In genomic region chr20:51536116-51537069, GRCh38 we compare ENCODE assay signal across 12 cellular contexts. TPM values are rescaled to one million over a fixed set of nuclear protein-coding genes. Genes with fewer than 3 reads are reported as not detected.
A peak's percentile ranks its signal among the peaks of the same experiment; 100 is the strongest.
DNase-seq lines count a peak whose midpoint lies in the region; ATAC-seq, FAIRE-seq and TF ChIP-seq lines count a peak whose summit lies in the region.
"Had no signal": no experiment of that assay in that cellular context is flagged by ENCODE, and none has a peak within 500 bp of the region (broad histone marks: within the 10 kb centered on the region; RNA-seq: fewer than 3 reads in every experiment).

No MANE protein-coding gene starts in this region.

- POLR2A ChIA-PET in CD4-positive, alpha-beta memory T cell (lab: Charles Lee; ENCODE audit: partially characterized antibody): interaction anchor here (0.6 to 1.3 kb wide), 7 partner anchors 8 to 140 kb away, joined by 3 to 6 read pairs (median 3); no protein-coding TSS in a partner anchor
- POLR2A ChIA-PET in IMR-90 (lab: Charles Lee; ENCODE audit: unreplicated experiment): no interaction called here

- H4K20me1 ChIP-seq in IMR-90 (ENCODE audit: insufficient read depth, low read length) (peaks cover 3% of the 10 kb centered on the region; the same call in 1 of the 2 replicates), OCI-LY1 (ENCODE audit: insufficient read depth, low read length) (no peaks in the 10 kb centered on the region)

- no peak overlapping the region for H3K18ac ChIP-seq in IMR-90 (ENCODE audit: low read depth, low read length)

- in situ Hi-C loops in IMR-90 (cut with MboI; ENCODE audit: low sequenced_read_pairs): no loop called here

- peak overlapping the region; percentile 58; the same call in 1 of the 2 replicates for H3K4ac ChIP-seq in IMR-90 (ENCODE audit: low read depth, low read length)

- CTCF ChIA-PET in CD4-positive, alpha-beta memory T cell (lab: Charles Lee; ENCODE audit: partially characterized antibody): interaction anchor here (0.7 to 1.4 kb wide), 4 partner anchors 10 to 150 kb away, joined by 3 to 6 read pairs (median 3); no protein-coding TSS in a partner anchor
- CTCF ChIA-PET in IMR-90 (lab: Yijun Ruan, JAX): no interaction called here

- dilution Hi-C loops in IMR-90 (cut with HindIII; ENCODE audit: low sequenced_read_pairs, unreplicated experiment): no loop called here

- DNase-seq in CD4-positive, alpha-beta memory T cell: no peak
- DNase-seq in IMR-90: no peak
- DNase-seq in small intestine: no peak
- DNase-seq in endodermal cell: no peak
- no peak for DNase-seq in stimulated activated naive CD4-positive, alpha-beta T cell treated with Interleukin-2 at 50 U/mL for 16 hours (lab: John Stamatoyannopoulos, UW)
- DNase-seq: adrenal gland, mucosa of descending colon had no signal

- TF ChIP-seq RAD21 in IMR-90 (IDR thresholded peaks at IDR 0.05; ENCODE audit: low read length): no peak

- H3K79me1 ChIP-seq in IMR-90 (ENCODE audit: low read depth in 1 of 2, low read length in 2 of 2): peaks cover 0 to 9% of the 10 kb centered on the region in 2 experiments; a peak in 1 of 4 replicates

- no peaks in the 10 kb centered on the region for H3K9me3 ChIP-seq in CD4-positive, alpha-beta memory T cell (ENCODE audit: control insufficient read depth in 1 of 2, low read length in 2 of 2)
- peaks cover 5% of the 10 kb centered on the region; the same call in 1 of the 2 replicates for H3K9me3 ChIP-seq in IMR-90 (ENCODE audit: control insufficient read depth, insufficient read depth, low read length)
- H3K9me3 ChIP-seq in OCI-LY1 (ENCODE audit: low read length): no peaks in the 10 kb centered on the region
- H3K9me3 ChIP-seq in small intestine (ENCODE audit: control insufficient read depth, low read depth): no peaks in the 10 kb centered on the region
- no peaks in the 10 kb centered on the region for H3K9me3 ChIP-seq in endodermal cell (ENCODE audit: control insufficient read depth, low read length)
- H3K9me3 ChIP-seq: adrenal gland, mucosa of descending colon had no signal

- H4K91ac ChIP-seq in IMR-90 (ENCODE audit: insufficient read depth, low read depth, low read length): no peak overlapping the region

- H3K23ac ChIP-seq in IMR-90 (ENCODE audit: low read depth, low read length): no peak overlapping the region

- peak overlapping the region; percentile 68; the same call in 1 of the 2 replicates for H2BK20ac ChIP-seq in IMR-90 (ENCODE audit: low read depth, low read length)

- H3K36me3 Mint-ChIP-seq in CD4-positive, alpha-beta memory T cell: peaks cover 33 to 60% of the 10 kb centered on the region in 2 donors
- peaks cover 25% of the 10 kb centered on the region for H3K36me3 Mint-ChIP-seq in dendritic cell treated with granulocyte-macrophage colony-stimulating factor and Interleukin-4, amounts not matched to agents 40 ng/mL and 50 ng/mL, for 4 days (ENCODE audit: low read depth)
- H3K36me3 Mint-ChIP-seq in endodermal cell (ENCODE audit: low read depth): no peaks in the 10 kb centered on the region

- H3K4me3 ChIP-seq in CD4-positive, alpha-beta memory T cell (ENCODE audit: low read length in 2 of 2): no peak overlapping the region
- no peak overlapping the region for H3K4me3 ChIP-seq in IMR-90 (ENCODE audit: insufficient read depth, low read depth, low read length)
- no peak overlapping the region for H3K4me3 ChIP-seq in OCI-LY1 (ENCODE audit: low read depth, low read length, poor library complexity, severe bottlenecking)
- H3K4me3 ChIP-seq in small intestine (ENCODE audit: low read depth in 1 of 2, low read length in 2 of 2): no peak overlapping the region
- H3K4me3 ChIP-seq in endodermal cell (ENCODE audit: low read length): no peak overlapping the region
- H3K4me3 ChIP-seq: adrenal gland, mucosa of descending colon had no signal

- TF ChIP-seq CTCF in IMR-90 (conservative IDR thresholded peaks at IDR 0.05; ENCODE audit: low read depth, low read length): no peak
- TF ChIP-seq CTCF in OCI-LY1 (IDR thresholded peaks at IDR 0.05; ENCODE audit: low read length): no peak
- no peak for TF ChIP-seq CTCF in endodermal cell (conservative IDR thresholded peaks at IDR 0.05)

- H3K79me2 ChIP-seq in OCI-LY1 (ENCODE audit: insufficient read depth, low read length): peaks cover 65% of the 10 kb centered on the region

- H2BK15ac ChIP-seq in IMR-90 (ENCODE audit: low read depth, low read length): 0 out of 3 replicates have a peak overlapping the region, but pooled peaks have one; percentile 53

- no peak overlapping the region for H2AK9ac ChIP-seq in IMR-90 (replicated peaks; ENCODE audit: low read depth, low read length, poor library complexity)

- no peaks in the 10 kb centered on the region for H3K27me3 Mint-ChIP-seq in CD4-positive, alpha-beta memory T cell
- H3K27me3 Mint-ChIP-seq in dendritic cell treated with granulocyte-macrophage colony-stimulating factor and Interleukin-4, amounts not matched to agents 40 ng/mL and 50 ng/mL, for 4 days: peaks cover 14% of the 10 kb centered on the region
- peaks cover 9% of the 10 kb centered on the region for H3K27me3 Mint-ChIP-seq in endodermal cell (ENCODE audit: insufficient read depth)

- H3K56ac ChIP-seq in IMR-90 (ENCODE audit: extremely low read depth, insufficient read depth, low read length): no peak overlapping the region

- no peak overlapping the region for H4K5ac ChIP-seq in IMR-90 (ENCODE audit: low read depth, low read length)

- intact Hi-C loops in CD4-positive, alpha-beta memory T cell (cut with micrococcal nuclease): no loop called here
- intact Hi-C loops in IMR-90 (cut with micrococcal nuclease): no loop called here
- intact Hi-C loops in dendritic cell treated with granulocyte-macrophage colony-stimulating factor and Interleukin-4, amounts not matched to agents 40 ng/mL and 50 ng/mL, for 4 days (cut with micrococcal nuclease): no loop called here

- peaks cover 8% of the 10 kb centered on the region for H3K9me1 ChIP-seq in IMR-90 (ENCODE audit: insufficient read depth, low read length)

- no peak for FAIRE-seq in small intestine (lab: Jason Lieb, UNC)
- FAIRE-seq: D721Med, endothelial cell of umbilical vein had no signal

- no CpG with 5 or more reads among the region's 6 CpGs for WGBS in IMR-90 (ENCODE audit: extremely low coverage in 2 of 2, insufficient read length in 1 of 2), 2 experiments
- 46 to 60% (median 54%) methylated on average over 6 of the region's 6 CpGs for WGBS in small intestine, 3 donors
- 86 to 89% methylated on average over 3 to 6 of the region's 6 CpGs for WGBS in endodermal cell (ENCODE audit: insufficient coverage in 1 of 2, insufficient read length in 1 of 2), 2 experiments

- H2BK5ac ChIP-seq in IMR-90 (ENCODE audit: low read depth, low read length, poor library complexity, severe bottlenecking): no peak overlapping the region

- H3K36me3 ChIP-seq in CD4-positive, alpha-beta memory T cell (ENCODE audit: insufficient read depth, low read length): peaks cover 6% of the 10 kb centered on the region
- H3K36me3 ChIP-seq in IMR-90 (ENCODE audit: control insufficient read depth, insufficient read depth, low read length) (no peaks in the 10 kb centered on the region), OCI-LY1 (ENCODE audit: insufficient read depth, low read length) (peaks cover 29% of the 10 kb centered on the region), small intestine (ENCODE audit: control insufficient read depth in 2 of 2, insufficient read depth in 2 of 2, low read length in 2 of 2) (no peaks in the 10 kb centered on the region), endodermal cell (ENCODE audit: control insufficient read depth, insufficient read depth, low read length) (no peaks in the 10 kb centered on the region)
- H3K36me3 ChIP-seq: adrenal gland had no signal

- H3K4me2 ChIP-seq in IMR-90 (ENCODE audit: low read depth, low read length) (no peak overlapping the region), OCI-LY1 (ENCODE audit: low read length) (peak overlapping the region; percentile 66)

- H3K9me3 Mint-ChIP-seq in CD4-positive, alpha-beta memory T cell: no peaks in the 10 kb centered on the region
- peaks cover 8% of the 10 kb centered on the region for H3K9me3 Mint-ChIP-seq in dendritic cell treated with granulocyte-macrophage colony-stimulating factor and Interleukin-4, amounts not matched to agents 40 ng/mL and 50 ng/mL, for 4 days
- peaks cover 9% of the 10 kb centered on the region for H3K9me3 Mint-ChIP-seq in endodermal cell

- H3F3A ChIP-seq in OCI-LY1 (ENCODE audit: insufficient read depth, low read length): no peaks in the 10 kb centered on the region

- H3K4me3 Mint-ChIP-seq in CD4-positive, alpha-beta memory T cell: peak overlapping the region; percentile 56 to 81 (median 64)
- no peak overlapping the region for H3K4me3 Mint-ChIP-seq in dendritic cell treated with granulocyte-macrophage colony-stimulating factor and Interleukin-4, amounts not matched to agents 40 ng/mL and 50 ng/mL, for 4 days
- no peak overlapping the region for H3K4me3 Mint-ChIP-seq in endodermal cell

- H3K9ac ChIP-seq in IMR-90 (ENCODE audit: low read depth, low read length): no peak overlapping the region
- peak overlapping the region; percentile 17; the same call in 1 of the 2 replicates for H3K9ac ChIP-seq in OCI-LY1 (ENCODE audit: low read length)
- H3K9ac ChIP-seq in endodermal cell (ENCODE audit: extremely low read depth, low read length, poor library complexity, severe bottlenecking): no peak overlapping the region

- H3K9me2 ChIP-seq in OCI-LY1 (ENCODE audit: low read depth, low read length): no peaks in the 10 kb centered on the region

- H3K27ac Mint-ChIP-seq in CD4-positive, alpha-beta memory T cell: peak overlapping the region; percentile 76 to 97 (median 87)
- H3K27ac Mint-ChIP-seq in dendritic cell treated with granulocyte-macrophage colony-stimulating factor and Interleukin-4, amounts not matched to agents 40 ng/mL and 50 ng/mL, for 4 days: peak overlapping the region; percentile 90
- no peak overlapping the region for H3K27ac Mint-ChIP-seq in endodermal cell

- no TSS peak for BruUV-seq in IMR-90 (replicated peaks; lab: Mats Ljungman, UMichigan)

- no peak for TF ChIP-seq POLR2A in IMR-90 (IDR thresholded peaks at IDR 0.05; ENCODE audit: low read depth, low read length)

- no peaks in the 10 kb centered on the region for H3K27me3 ChIP-seq in CD4-positive, alpha-beta memory T cell (ENCODE audit: insufficient read depth, low read length)
- H3K27me3 ChIP-seq in IMR-90 (ENCODE audit: control insufficient read depth, insufficient read depth, low read length): no peaks in the 10 kb centered on the region
- no peaks in the 10 kb centered on the region for H3K27me3 ChIP-seq in OCI-LY1 (ENCODE audit: insufficient read depth, low read length)
- H3K27me3 ChIP-seq in small intestine (ENCODE audit: control insufficient read depth in 2 of 2, insufficient read depth in 2 of 2, low read length in 2 of 2): no peaks in the 10 kb centered on the region
- H3K27me3 ChIP-seq in endodermal cell (ENCODE audit: control insufficient read depth, insufficient read depth, low read length, poor library complexity, severe bottlenecking): no peaks in the 10 kb centered on the region
- H3K27me3 ChIP-seq: adrenal gland had no signal

- H2AFZ ChIP-seq in IMR-90 (replicated peaks; ENCODE audit: low read length, poor library complexity) (peak overlapping the region; percentile 8), OCI-LY1 (ENCODE audit: low read length) (no peak overlapping the region)

- H4K8ac ChIP-seq in IMR-90 (ENCODE audit: low read depth in 2 of 2, low read length in 2 of 2): no peak overlapping the region

- no peak overlapping the region for H3K27ac ChIP-seq in CD4-positive, alpha-beta memory T cell (ENCODE audit: low read depth, low read length)
- H3K27ac ChIP-seq in IMR-90 (ENCODE audit: insufficient read depth, low read length): no peak overlapping the region
- peak overlapping the region; percentile 95 for H3K27ac ChIP-seq in OCI-LY1 (ENCODE audit: low read depth, low read length, poor library complexity, severe bottlenecking)
- no peak overlapping the region for H3K27ac ChIP-seq in small intestine (ENCODE audit: low read depth in 1 of 2, low read length in 1 of 2)
- no peak overlapping the region for H3K27ac ChIP-seq in endodermal cell (ENCODE audit: low read depth, low read length)

- no peak overlapping the region for H3K14ac ChIP-seq in IMR-90 (replicated peaks; ENCODE audit: low read depth, low read length)

- H2AK5ac ChIP-seq in IMR-90 (ENCODE audit: low read depth, low read length): peak overlapping the region; percentile 57; the same call in 1 of the 2 replicates

- H3K4me1 Mint-ChIP-seq in CD4-positive, alpha-beta memory T cell: peaks cover 75 to 100% (median 87%) of the 10 kb centered on the region in 4 donors
- H3K4me1 Mint-ChIP-seq in dendritic cell treated with granulocyte-macrophage colony-stimulating factor and Interleukin-4, amounts not matched to agents 40 ng/mL and 50 ng/mL, for 4 days (ENCODE audit: low read depth): peaks cover 81% of the 10 kb centered on the region
- peaks cover 7% of the 10 kb centered on the region for H3K4me1 Mint-ChIP-seq in endodermal cell

- ATAC-seq in IMR-90 (ENCODE audit: low read depth): no peak
- no peak for ATAC-seq in HG03378 (IDR thresholded peaks at IDR 0.05; ENCODE audit: unreplicated experiment)
- ATAC-seq: mucosa of descending colon had no signal

- H3K4me1 ChIP-seq in CD4-positive, alpha-beta memory T cell (ENCODE audit: insufficient read depth, low read length): peaks cover 92% of the 10 kb centered on the region
- peaks cover 14% of the 10 kb centered on the region for H3K4me1 ChIP-seq in IMR-90 (ENCODE audit: control insufficient read depth, insufficient read depth, low read length)
- H3K4me1 ChIP-seq in OCI-LY1 (ENCODE audit: insufficient read depth, low read length, severe bottlenecking): peaks cover 100% of the 10 kb centered on the region
- peaks cover 2 to 10% of the 10 kb centered on the region in 2 donors for H3K4me1 ChIP-seq in small intestine (ENCODE audit: control insufficient read depth in 2 of 2, insufficient read depth in 1 of 2, low read depth in 1 of 2, low read length in 1 of 2)
- H3K4me1 ChIP-seq in endodermal cell (ENCODE audit: control insufficient read depth, insufficient read depth, low read length): peaks cover 5% of the 10 kb centered on the region
- H3K4me1 ChIP-seq: adrenal gland had no signal

- H2BK120ac ChIP-seq in IMR-90 (ENCODE audit: low read depth, low read length): peak overlapping the region; percentile 37; the same call in 1 of the 2 replicates

RNA-seq across cellular contexts. Expression of gene NFATC2, which starts 6.1 kb away (rescaled TPM):
- total RNA-seq in CD4-positive, alpha-beta memory T cell: 10 to 100 TPM; 64.9 to 71.6 TPM
- polyA plus RNA-seq in CD4-positive, alpha-beta memory T cell: 10 to 100 TPM; 14.0 to 42.4 TPM
- total RNA-seq in IMR-90 (2012; rRNA removed) (0.18 and 0.28 TPM in 2 replicates), endodermal cell (1 to 10 TPM; 1.5 to 2.1 TPM)
- polyA plus RNA-seq in IMR-90 (2012; rRNA removed) (0.38 and 0.44 TPM in 2 replicates), small intestine (1 to 10 TPM; 3.1 to 6.7 (median 5.7) TPM)
- 0.16 and 0.22 TPM in 2 replicates for polyA plus RNA-seq in IMR-90 (2012; cell fraction: cytosol; rRNA removed)
- 0.70 and 0.74 TPM in 2 replicates for polyA plus RNA-seq in IMR-90 (2012; cell fraction: nucleus; rRNA removed; ENCODE audit: low replicate concordance)
- 1.2 TPM for polyA plus RNA-seq in endodermal cell (2013, experiment 1 of 2)
- polyA plus RNA-seq in endodermal cell (2013, experiment 2 of 2): 0.87 TPM

Comparison
In these comparisons a context has a peak if more than half of its experiments do, and no peak if none do; other contexts are left out.
1. H3K4me3 Mint-ChIP-seq: peak in CD4-positive, alpha-beta memory T cell (8 of 8); none in dendritic cell treated with granulocyte-macrophage colony-stimulating factor and Interleukin-4, amounts not matched to agents 40 ng/mL and 50 ng/mL, for 4 days (single experiment) and endodermal cell (single experiment).
2. RNA of gene NFATC2, which starts 6.1 kb away (total RNA-seq): 64.9 to 71.6 TPM in CD4-positive, alpha-beta memory T cell; 1.5 to 2.1 TPM in endodermal cell and 0.18 to 0.28 TPM in IMR-90; every median in the first group is over 10 times any median in the second.